Comparison of ENCODE assay signal across 2 cellular contexts in the genomic region with DNA sequence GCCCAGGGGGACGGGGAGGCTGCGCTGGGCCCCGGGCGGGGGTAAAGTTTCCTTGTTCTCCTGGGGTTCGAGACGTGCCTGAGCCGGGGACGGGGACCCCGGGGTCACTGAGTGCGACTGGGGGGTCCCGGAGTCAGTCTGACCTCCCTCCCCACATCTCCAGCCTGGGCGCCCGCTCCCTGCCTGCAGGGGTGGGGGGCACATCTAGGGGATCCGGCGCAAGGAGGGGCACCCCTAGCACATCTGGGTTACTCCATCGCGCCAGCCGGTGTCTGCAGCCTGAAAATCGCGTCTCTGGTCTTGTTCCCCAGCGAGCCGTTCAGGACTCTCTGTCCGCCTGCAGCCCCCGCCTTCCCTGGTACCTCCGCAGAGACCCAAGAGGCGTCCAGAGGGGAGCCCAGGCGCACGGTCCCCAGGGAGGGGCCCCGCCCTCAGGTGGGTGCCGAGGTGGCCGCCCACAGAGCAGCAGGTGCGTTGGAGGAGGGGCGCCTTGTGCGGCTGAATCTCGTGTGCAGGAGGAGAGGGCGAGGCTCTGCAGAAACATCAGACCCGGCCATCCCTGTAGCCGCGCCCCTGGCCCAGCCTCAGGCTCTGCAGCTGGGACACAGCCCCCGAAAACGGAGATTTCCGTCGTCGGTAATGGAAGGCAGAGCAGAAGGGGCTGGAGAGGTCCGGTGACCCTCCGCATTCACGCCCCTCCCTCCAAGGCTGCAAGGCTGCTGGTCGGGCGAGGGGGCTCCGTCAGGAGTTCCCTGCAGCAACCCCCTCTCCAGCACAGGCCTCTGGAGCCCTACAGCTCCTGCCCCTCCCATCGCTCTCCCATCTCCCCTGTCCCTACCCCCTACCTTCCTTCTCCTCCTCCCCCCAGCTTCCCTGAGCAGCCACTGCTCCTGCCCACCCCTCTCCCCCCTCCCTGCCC.
TF ChIP-seq lines count a peak whose summit lies in the region.

No MANE protein-coding gene starts in this region.

TF ChIP-seq in HepG2, 621 proteins besides CTCF, POLR2A, EP300 and RAD21:
- TF ChIP-seq MTF2 (CRISPR knock-in tag; IDR thresholded peaks at IDR 0.05; ENCODE audit: borderline replicate concordance) (no peak), TSC22D2 (CRISPR knock-in tag; IDR thresholded peaks at IDR 0.05; ENCODE audit: borderline replicate concordance) (no peak), CAMTA2 (CRISPR knock-in tag; IDR thresholded peaks at IDR 0.05; ENCODE audit: borderline replicate concordance) (no peak), MYNN (CRISPR knock-in tag; IDR thresholded peaks at IDR 0.05; ENCODE audit: low read depth) (no peak), ZNF616 (CRISPR knock-in tag; IDR thresholded peaks at IDR 0.05; ENCODE audit: low read depth) (no peak), PLRG1 (conservative IDR thresholded peaks at IDR 0.05) (no peak), DNMT1 (CRISPR knock-in tag; IDR thresholded peaks at IDR 0.05) (peak; percentile 27; the same call in 1 of the 2 replicates), ATRX (CRISPR knock-in tag; IDR thresholded peaks at IDR 0.05; ENCODE audit: borderline replicate concordance) (no peak), ZNF496 (CRISPR knock-in tag; IDR thresholded peaks at IDR 0.05; ENCODE audit: insufficient replicate concordance) (no peak), TEAD2 (CRISPR knock-in tag; IDR thresholded peaks at IDR 0.05) (no peak), ZNF234 (CRISPR knock-in tag; conservative IDR thresholded peaks at IDR 0.05) (0 out of 2 replicates have a peak, but pooled peaks have one; percentile 4), MED1 (CRISPR knock-in tag; IDR thresholded peaks at IDR 0.05) (no peak), HMG20A (CRISPR knock-in tag; IDR thresholded peaks at IDR 0.05; ENCODE audit: borderline replicate concordance) (no peak), HNRNPK (IDR thresholded peaks at IDR 0.05; ENCODE audit: low read depth, low read length, poor library complexity, severe bottlenecking) (peak; percentile 62), ZNF232 (CRISPR knock-in tag; IDR thresholded peaks at IDR 0.05; ENCODE audit: borderline replicate concordance) (no peak), ZNF557 (CRISPR knock-in tag; IDR thresholded peaks at IDR 0.05) (no peak), SP2 (CRISPR knock-in tag; IDR thresholded peaks at IDR 0.05) (no peak)
- TF ChIP-seq, protein P1, sequence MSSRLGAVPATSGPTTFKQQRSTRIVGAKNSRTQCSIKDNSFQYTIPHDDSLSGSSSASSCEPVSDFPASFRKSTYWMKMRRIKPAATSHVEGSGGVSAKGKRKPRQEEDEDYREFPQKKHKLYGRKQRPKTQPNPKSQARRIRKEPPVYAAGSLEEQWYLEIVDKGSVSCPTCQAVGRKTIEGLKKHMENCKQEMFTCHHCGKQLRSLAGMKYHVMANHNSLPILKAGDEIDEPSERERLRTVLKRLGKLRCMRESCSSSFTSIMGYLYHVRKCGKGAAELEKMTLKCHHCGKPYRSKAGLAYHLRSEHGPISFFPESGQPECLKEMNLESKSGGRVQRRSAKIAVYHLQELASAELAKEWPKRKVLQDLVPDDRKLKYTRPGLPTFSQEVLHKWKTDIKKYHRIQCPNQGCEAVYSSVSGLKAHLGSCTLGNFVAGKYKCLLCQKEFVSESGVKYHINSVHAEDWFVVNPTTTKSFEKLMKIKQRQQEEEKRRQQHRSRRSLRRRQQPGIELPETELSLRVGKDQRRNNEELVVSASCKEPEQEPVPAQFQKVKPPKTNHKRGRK (CRISPR knock-in tag; IDR thresholded peaks at IDR 0.05): no peak

TF ChIP-seq in SK-N-SH, 30 proteins besides CTCF, POLR2A, EP300 and RAD21:
- TF ChIP-seq TCF12 (IDR thresholded peaks at IDR 0.05): no peak
- TF ChIP-seq NFIC (IDR thresholded peaks at IDR 0.05; ENCODE audit: borderline replicate concordance): no peak
- no peak for TF ChIP-seq EZH2phosphoT487 (IDR thresholded peaks at IDR 0.05; ENCODE audit: borderline replicate concordance, low read depth)
- no peak for TF ChIP-seq FOXM1 (IDR thresholded peaks at IDR 0.05; ENCODE audit: low read depth)
- TF ChIP-seq GABPA (IDR thresholded peaks at IDR 0.05; ENCODE audit: low read depth): no peak
- no peak for TF ChIP-seq POLR2AphosphoS5 (IDR thresholded peaks at IDR 0.05; ENCODE audit: low read depth, low read length)
- no peak for TF ChIP-seq SIN3A (IDR thresholded peaks at IDR 0.05; ENCODE audit: borderline replicate concordance, low read depth, low read length)
- no peak for TF ChIP-seq ELF1 (IDR thresholded peaks at IDR 0.05)
- TF ChIP-seq, protein P2, sequence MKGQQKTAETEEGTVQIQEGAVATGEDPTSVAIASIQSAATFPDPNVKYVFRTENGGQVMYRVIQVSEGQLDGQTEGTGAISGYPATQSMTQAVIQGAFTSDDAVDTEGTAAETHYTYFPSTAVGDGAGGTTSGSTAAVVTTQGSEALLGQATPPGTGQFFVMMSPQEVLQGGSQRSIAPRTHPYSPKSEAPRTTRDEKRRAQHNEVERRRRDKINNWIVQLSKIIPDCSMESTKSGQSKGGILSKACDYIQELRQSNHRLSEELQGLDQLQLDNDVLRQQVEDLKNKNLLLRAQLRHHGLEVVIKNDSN (IDR thresholded peaks at IDR 0.05; ENCODE audit: borderline replicate concordance, low read depth): no peak
- no peak for TF ChIP-seq SMC3 (IDR thresholded peaks at IDR 0.05; ENCODE audit: low read depth, low read length)
- TF ChIP-seq GATA2 (CRISPR knock-in tag; IDR thresholded peaks at IDR 0.05): no peak
- TF ChIP-seq, protein P3, sequence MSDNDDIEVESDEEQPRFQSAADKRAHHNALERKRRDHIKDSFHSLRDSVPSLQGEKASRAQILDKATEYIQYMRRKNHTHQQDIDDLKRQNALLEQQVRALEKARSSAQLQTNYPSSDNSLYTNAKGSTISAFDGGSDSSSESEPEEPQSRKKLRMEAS (IDR thresholded peaks at IDR 0.05; ENCODE audit: low read depth): no peak
- TF ChIP-seq, protein P4, sequence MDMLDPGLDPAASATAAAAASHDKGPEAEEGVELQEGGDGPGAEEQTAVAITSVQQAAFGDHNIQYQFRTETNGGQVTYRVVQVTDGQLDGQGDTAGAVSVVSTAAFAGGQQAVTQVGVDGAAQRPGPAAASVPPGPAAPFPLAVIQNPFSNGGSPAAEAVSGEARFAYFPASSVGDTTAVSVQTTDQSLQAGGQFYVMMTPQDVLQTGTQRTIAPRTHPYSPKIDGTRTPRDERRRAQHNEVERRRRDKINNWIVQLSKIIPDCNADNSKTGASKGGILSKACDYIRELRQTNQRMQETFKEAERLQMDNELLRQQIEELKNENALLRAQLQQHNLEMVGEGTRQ (IDR thresholded peaks at IDR 0.05; ENCODE audit: borderline replicate concordance, low read depth, low read length): no peak
